In genomic region chr6:164505425-164505824, GRCh38 we compare ENCODE assay signal across 1 cellular context.
TF ChIP-seq lines count a peak whose summit lies in the region.

No MANE protein-coding gene starts in this region.

TF ChIP-seq in GM12878, 131 proteins besides CTCF, POLR2A, EP300 and RAD21 (continued from another document and continues in another):
- TF ChIP-seq USF2 (IDR thresholded peaks at IDR 0.05; ENCODE audit: borderline replicate concordance, low read depth, low read length) (no peak), MYB (IDR thresholded peaks at IDR 0.05; ENCODE audit: borderline replicate concordance, low read depth, low read length) (no peak), MAX (IDR thresholded peaks at IDR 0.05; ENCODE audit: low read depth, low read length) (no peak), RAD51 (IDR thresholded peaks at IDR 0.05) (no peak), BMI1 (IDR thresholded peaks at IDR 0.05; ENCODE audit: borderline replicate concordance) (peak; percentile 50; the same call in 1 of the 2 replicates), MTA3 (IDR thresholded peaks at IDR 0.05; ENCODE audit: borderline replicate concordance, low read length) (no peak), SP1 (IDR thresholded peaks at IDR 0.05; ENCODE audit: low read depth, low read length) (no peak), IKZF1 (conservative IDR thresholded peaks at IDR 0.05) (peak; percentile 63; the same call in 1 of the 2 replicates), TCF12 (IDR thresholded peaks at IDR 0.05; ENCODE audit: low read depth, low read length) (no peak), NR2F1 (conservative IDR thresholded peaks at IDR 0.05) (peak; percentile 46), ETV6 (conservative IDR thresholded peaks at IDR 0.05 in 1 of 2, IDR thresholded peaks at IDR 0.05 in 1 of 2; ENCODE audit: borderline replicate concordance in 1 of 2, low read depth in 1 of 2) (peak in 1 of 2 experiments; percentile 74; a peak in 2 of 4 replicates), NR2C2 (IDR thresholded peaks at IDR 0.05; ENCODE audit: borderline replicate concordance, control insufficient read depth, insufficient read length, low read depth) (no peak), BCLAF1 (IDR thresholded peaks at IDR 0.05) (no peak), NFIC (IDR thresholded peaks at IDR 0.05; ENCODE audit: low read depth, low read length) (peak; percentile 47; the same call in 1 of the 2 replicates), GABPA (IDR thresholded peaks at IDR 0.05; ENCODE audit: low read depth) (no peak), LARP7 (IDR thresholded peaks at IDR 0.05) (no peak), RELA (IDR thresholded peaks at IDR 0.05; ENCODE audit: borderline replicate concordance, partially characterized antibody) (no peak), TCF7 (IDR thresholded peaks at IDR 0.05; ENCODE audit: borderline replicate concordance) (no peak), CHD4 (IDR thresholded peaks at IDR 0.05) (no peak), NBN (IDR thresholded peaks at IDR 0.05) (no peak), PRDM15 (CRISPR knock-in tag; IDR thresholded peaks at IDR 0.05) (no peak), EGR1 (IDR thresholded peaks at IDR 0.05; ENCODE audit: borderline replicate concordance in 1 of 2, low read depth in 2 of 2, low read length in 2 of 2) (no peak), SREBF2 (IDR thresholded peaks at IDR 0.05; ENCODE audit: low read length) (no peak), ZNF384 (IDR thresholded peaks at IDR 0.05; ENCODE audit: borderline replicate concordance, low read depth, low read length) (no peak), CHD1 (IDR thresholded peaks at IDR 0.05; ENCODE audit: low read depth, low read length) (no peak), SMAD5 (IDR thresholded peaks at IDR 0.05; ENCODE audit: low read depth) (no peak), HSF1 (IDR thresholded peaks at IDR 0.05; ENCODE audit: low read depth, low read length) (no peak), GATAD2B (conservative IDR thresholded peaks at IDR 0.05; ENCODE audit: low read depth) (0 out of 2 replicates have a peak, but pooled peaks have one; percentile 26), ZNF217 (IDR thresholded peaks at IDR 0.05) (no peak; the same call in 1 of the 2 replicates), CBX5 (IDR thresholded peaks at IDR 0.05; ENCODE audit: low read depth) (no peak), NFXL1 (IDR thresholded peaks at IDR 0.05; ENCODE audit: borderline replicate concordance) (no peak), FOXK2 (IDR thresholded peaks at IDR 0.05) (no peak), ZBTB40 (IDR thresholded peaks at IDR 0.05; ENCODE audit: borderline replicate concordance) (no peak), STAT3 (IDR thresholded peaks at IDR 0.05; ENCODE audit: low read depth, low read length) (no peak), RB1 (IDR thresholded peaks at IDR 0.05; ENCODE audit: borderline replicate concordance) (no peak), SPI1 (IDR thresholded peaks at IDR 0.05; ENCODE audit: borderline replicate concordance, insufficient read depth, low read depth, low read length) (no peak), JUND (IDR thresholded peaks at IDR 0.05; ENCODE audit: low read depth, low read length) (no peak), EED (IDR thresholded peaks at IDR 0.05; ENCODE audit: low read depth) (0 out of 2 replicates have a peak, but pooled peaks have one; percentile 20), KLF5 (IDR thresholded peaks at IDR 0.05; ENCODE audit: partially characterized antibody) (no peak), POU2F2 (IDR thresholded peaks at IDR 0.05; ENCODE audit: borderline replicate concordance, low read depth, low read length) (no peak), SREBF1 (IDR thresholded peaks at IDR 0.05; ENCODE audit: low read length) (no peak), NR2C1 (IDR thresholded peaks at IDR 0.05) (no peak), BRCA1 (IDR thresholded peaks at IDR 0.05; ENCODE audit: low read depth, low read length) (no peak), PML (IDR thresholded peaks at IDR 0.05; ENCODE audit: low read length) (no peak), BACH1 (IDR thresholded peaks at IDR 0.05; ENCODE audit: borderline replicate concordance) (no peak), PAX5 (IDR thresholded peaks at IDR 0.05; ENCODE audit: borderline replicate concordance, low read depth, low read length) (no peak), IRF3 (IDR thresholded peaks at IDR 0.05) (no peak)
- TF ChIP-seq, protein P1, sequence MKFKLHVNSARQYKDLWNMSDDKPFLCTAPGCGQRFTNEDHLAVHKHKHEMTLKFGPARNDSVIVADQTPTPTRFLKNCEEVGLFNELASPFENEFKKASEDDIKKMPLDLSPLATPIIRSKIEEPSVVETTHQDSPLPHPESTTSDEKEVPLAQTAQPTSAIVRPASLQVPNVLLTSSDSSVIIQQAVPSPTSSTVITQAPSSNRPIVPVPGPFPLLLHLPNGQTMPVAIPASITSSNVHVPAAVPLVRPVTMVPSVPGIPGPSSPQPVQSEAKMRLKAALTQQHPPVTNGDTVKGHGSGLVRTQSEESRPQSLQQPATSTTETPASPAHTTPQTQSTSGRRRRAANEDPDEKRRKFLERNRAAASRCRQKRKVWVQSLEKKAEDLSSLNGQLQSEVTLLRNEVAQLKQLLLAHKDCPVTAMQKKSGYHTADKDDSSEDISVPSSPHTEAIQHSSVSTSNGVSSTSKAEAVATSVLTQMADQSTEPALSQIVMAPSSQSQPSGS (IDR thresholded peaks at IDR 0.05; ENCODE audit: low read length), result peak; percentile 63; the same call in 1 of the 2 replicates
- TF ChIP-seq, protein P2, sequence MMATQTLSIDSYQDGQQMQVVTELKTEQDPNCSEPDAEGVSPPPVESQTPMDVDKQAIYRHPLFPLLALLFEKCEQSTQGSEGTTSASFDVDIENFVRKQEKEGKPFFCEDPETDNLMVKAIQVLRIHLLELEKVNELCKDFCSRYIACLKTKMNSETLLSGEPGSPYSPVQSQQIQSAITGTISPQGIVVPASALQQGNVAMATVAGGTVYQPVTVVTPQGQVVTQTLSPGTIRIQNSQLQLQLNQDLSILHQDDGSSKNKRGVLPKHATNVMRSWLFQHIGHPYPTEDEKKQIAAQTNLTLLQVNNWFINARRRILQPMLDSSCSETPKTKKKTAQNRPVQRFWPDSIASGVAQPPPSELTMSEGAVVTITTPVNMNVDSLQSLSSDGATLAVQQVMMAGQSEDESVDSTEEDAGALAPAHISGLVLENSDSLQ (IDR thresholded peaks at IDR 0.05), result peak; percentile 43; the same call in 1 of the 2 replicates
